22 cellular contexts compared by ENCODE assay signal in the genomic region with DNA sequence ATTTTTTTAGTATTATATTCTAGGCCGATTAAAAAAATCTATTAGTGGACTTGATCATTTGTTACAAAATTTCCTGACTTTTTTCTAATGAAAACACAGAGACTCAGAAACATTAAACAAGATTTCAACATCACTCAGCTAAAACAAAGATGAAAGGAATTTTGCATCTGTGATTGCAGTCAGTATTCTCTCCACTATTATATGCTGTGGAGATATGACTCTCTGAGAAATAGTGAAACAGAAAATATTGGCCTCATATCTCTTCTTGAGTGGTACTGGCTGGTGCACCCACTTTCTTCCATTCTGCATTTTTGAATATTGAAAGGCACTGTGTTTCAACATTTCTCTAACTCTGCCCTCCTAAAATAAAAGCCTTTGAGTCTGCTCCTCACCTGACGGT.
A peak's percentile ranks its signal among the peaks of the same experiment; 100 is the strongest.
DNase-seq lines count a peak whose midpoint lies in the region; ATAC-seq and TF ChIP-seq lines count a peak whose summit lies in the region.
"Had no signal": no experiment of that assay in that cellular context is flagged by ENCODE, and none has a peak within 500 bp of the region (broad histone marks: within the 10 kb centered on the region; RNA-seq: fewer than 3 reads in every experiment).

No MANE protein-coding gene starts in this region.

- ATAC-seq in GM18867 (IDR thresholded peaks at IDR 0.05; ENCODE audit: unreplicated experiment): peak; percentile 45
- ATAC-seq in HG02798 (IDR thresholded peaks at IDR 0.05; ENCODE audit: poor library complexity, unreplicated experiment): peak; percentile 52
- peak in 3 of 4 donors; percentile 58 to 81 (median 77) for ATAC-seq in right lobe of liver
- ATAC-seq: A549, GM23338, HCT116 had no signal

- WGBS in right lobe of liver (ENCODE audit: insufficient coverage, low coverage, low lambda C conversion rate, missing lambda C conversion rate): 20% methylated on average over 2 of the region's 2 CpGs

- TF ChIP-seq POLR2A in right lobe of liver (IDR thresholded peaks at IDR 0.05): no peak

- H3K4me3 ChIP-seq in right lobe of liver: no peak overlapping the region
- H3K4me3 ChIP-seq: A549; BLaER1 treated with 17β-estradiol and CSF1 and Interleukin-3, amounts not matched to agents 10 nM and 100 nM; GM23338 had no signal

- no peaks in the 10 kb centered on the region for H3K27me3 ChIP-seq in right lobe of liver
- H3K27me3 ChIP-seq: BE2C; BLaER1 treated with 17β-estradiol and CSF1 and Interleukin-3, amounts not matched to agents 10 nM and 100 nM had no signal

- H3K27ac ChIP-seq in right lobe of liver: no peak overlapping the region
- H3K27ac ChIP-seq: A549; BLaER1 treated with 17β-estradiol and CSF1 and Interleukin-3, amounts not matched to agents 10 nM and 100 nM had no signal

- no peaks in the 10 kb centered on the region for H3K9me3 ChIP-seq in right lobe of liver
- H3K9me3 ChIP-seq: A549; BE2C; BLaER1 treated with 17β-estradiol and CSF1 and Interleukin-3, amounts not matched to agents 10 nM and 100 nM had no signal

- peaks cover 0 to 6% (median 2%) of the 10 kb centered on the region in 4 donors for H3K4me1 ChIP-seq in right lobe of liver
- H3K4me1 ChIP-seq: A549; BE2C; BLaER1 treated with 17β-estradiol and CSF1 and Interleukin-3, amounts not matched to agents 10 nM and 100 nM had no signal

- no peak for TF ChIP-seq CTCF in right lobe of liver (IDR thresholded peaks at IDR 0.05)

- H3K36me3 ChIP-seq in right lobe of liver: no peaks in the 10 kb centered on the region
- H3K36me3 ChIP-seq: BE2C; BLaER1 treated with 17β-estradiol and CSF1 and Interleukin-3, amounts not matched to agents 10 nM and 100 nM had no signal

- DNase-seq in amniotic epithelial cell (ENCODE audit: low read depth) (peak; percentile 7), right lobe of liver (no peak), dermis blood vessel endothelial cell (no peak), iPS-NIHi11 (ENCODE audit: low spot score) (no peak), NCI-H2107 treated with DMSO at 0.1 percent for 48 hours (lab: John Stamatoyannopoulos, UW; ENCODE audit: unreplicated experiment) (no peak)
- DNase-seq: 8988T; ACHN; AML-193; BE2C; CD4-positive, alpha-beta T cell; CD8-positive, alpha-beta memory T cell; DMS 273 treated with DMSO at 0.1 percent for 48 hours; DMS79; EL; GDM1; H9 had no signal

- intact Hi-C loops in right lobe of liver (cut with DNase I): no loop called here
